Comparison of ENCODE assay signal across 1 cellular context in genomic region chr16:87860553-87861299, GRCh38.
TF ChIP-seq lines count a peak whose summit lies in the region.

No MANE protein-coding gene starts in this region.

TF ChIP-seq in HEK293, 187 proteins besides CTCF, POLR2A, EP300 and RAD21 (continued from another document):
- TF ChIP-seq ZBTB20 (tag by site-specific recombination; IDR thresholded peaks at IDR 0.05) (0 out of 2 replicates have a peak, but pooled peaks have one; percentile 31), SP2 (tag by site-specific recombination; IDR thresholded peaks at IDR 0.05) (peak; percentile 48), ZBTB17 (tag by site-specific recombination; IDR thresholded peaks at IDR 0.05) (peak; percentile 81), PATZ1 (tag by site-specific recombination; IDR thresholded peaks at IDR 0.05) (peak; percentile 59), ZNF629 (tag by site-specific recombination; IDR thresholded peaks at IDR 0.05) (peak; percentile 46; the same call in 1 of the 2 replicates), ZNF19 (tag by site-specific recombination; IDR thresholded peaks at IDR 0.05; ENCODE audit: low read depth) (no peak), ZNF335 (tag by site-specific recombination; conservative IDR thresholded peaks at IDR 0.05) (peak; percentile 41), PRDM4 (tag by site-specific recombination; IDR thresholded peaks at IDR 0.05) (no peak), SP7 (tag by site-specific recombination; IDR thresholded peaks at IDR 0.05) (peak; percentile 81), ZNF513 (tag by site-specific recombination; IDR thresholded peaks at IDR 0.05) (no peak), GLIS1 (tag by site-specific recombination; IDR thresholded peaks at IDR 0.05) (peak; percentile 84)
